ENCODE assay signal across 11 cellular contexts in the genomic region with DNA sequence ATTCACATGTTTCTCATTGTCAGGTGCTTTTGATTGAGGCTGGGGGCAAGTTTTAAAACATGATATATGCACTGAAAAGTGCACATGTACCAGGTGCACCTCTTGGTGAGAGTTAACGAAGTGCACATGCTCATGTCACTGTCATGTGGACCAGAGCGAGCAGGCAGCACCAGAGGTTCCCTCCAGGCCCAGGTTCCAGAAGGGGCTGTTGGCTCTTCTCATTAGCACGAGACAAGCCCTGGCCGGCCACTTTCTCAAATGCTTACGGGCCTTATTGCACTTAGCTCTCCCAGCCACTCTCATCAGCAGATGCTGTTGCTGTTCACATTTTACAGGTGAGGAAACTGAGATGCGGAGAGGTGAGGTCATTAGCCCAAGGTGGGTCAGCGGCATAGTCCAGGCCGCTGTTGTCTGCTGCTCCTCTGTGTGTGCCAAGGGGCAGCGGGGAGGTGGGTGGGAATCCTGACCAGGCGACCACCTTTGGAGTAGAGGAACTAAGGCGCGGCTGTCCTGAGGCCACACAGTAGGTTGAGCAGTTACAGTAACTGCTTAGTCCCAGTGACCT.
"Had no signal": no experiment of that assay in that cellular context is flagged by ENCODE, and none has a peak within 500 bp of the region (broad histone marks: within the 10 kb centered on the region; RNA-seq: fewer than 3 reads in every experiment).

No MANE protein-coding gene starts in this region.

- H3K27me3 ChIP-seq: cardiac muscle cell, tibial nerve had no signal

- ATAC-seq: mucosa of descending colon; naive thymus-derived CD8-positive, alpha-beta T cell had no signal

- DNase-seq: activated CD4-positive, alpha-beta memory T cell treated with anti-CD3 and anti-CD28 coated beads for 36 hours; activated CD4-positive, CD25-positive, alpha-beta regulatory T cell treated with anti-CD3 and anti-CD28 coated beads, Interleukin-2, amount 50 U/mL, for 72 hours; activated gamma-delta T cell; foreskin melanocyte; mucosa of descending colon; naive thymus-derived CD8-positive, alpha-beta T cell; occipital lobe; stimulated activated CD4-positive, alpha-beta T cell treated with anti-CD3 and anti-CD28 coated beads, Interleukin-15, amount 100 ng/mL, for 24 hours; stimulated activated CD4-positive, alpha-beta T cell treated with anti-CD3 and anti-CD28 coated beads, Interleukin-4, amount 100 ng/mL, for 24 hours had no signal

- H3K9me3 ChIP-seq: mucosa of descending colon, tibial nerve had no signal

- H3K27me3 Mint-ChIP-seq: activated CD4-positive, alpha-beta memory T cell treated with anti-CD3 and anti-CD28 coated beads for 36 hours; naive thymus-derived CD8-positive, alpha-beta T cell had no signal

- H3K4me3 Mint-ChIP-seq: activated CD4-positive, alpha-beta memory T cell treated with anti-CD3 and anti-CD28 coated beads for 36 hours; naive thymus-derived CD8-positive, alpha-beta T cell had no signal

- H3K9me3 Mint-ChIP-seq: activated CD4-positive, alpha-beta memory T cell treated with anti-CD3 and anti-CD28 coated beads for 36 hours; naive thymus-derived CD8-positive, alpha-beta T cell had no signal

- H3K4me3 ChIP-seq: cardiac muscle cell, mucosa of descending colon, tibial nerve had no signal

- H3K27ac ChIP-seq: cardiac muscle cell, tibial nerve had no signal
